Comparison of ENCODE assay signal across 26 cellular contexts in genomic region chr16:86979984-86980553, GRCh38.
"Had no signal": no experiment of that assay in that cellular context is flagged by ENCODE, and none has a peak within 500 bp of the region (broad histone marks: within the 10 kb centered on the region; RNA-seq: fewer than 3 reads in every experiment).

No MANE protein-coding gene starts in this region.

- H3K9me3 ChIP-seq: esophagus squamous epithelium, gastrocnemius medialis, left lung, lower lobe of right lung, mucosa of descending colon had no signal

- H3K27ac ChIP-seq: coronary artery, dorsolateral prefrontal cortex, epithelial cell of prostate, esophagus squamous epithelium, gastrocnemius medialis, heart right ventricle, left lung, lower lobe of right lung had no signal

- H3K4me3 ChIP-seq: coronary artery, dorsolateral prefrontal cortex, esophagus squamous epithelium, gastrocnemius medialis, heart right ventricle, left lung, lower lobe of right lung, mucosa of descending colon had no signal

- FAIRE-seq: colon, endometrium, islet of Langerhans, keratinocyte had no signal

- H3K36me3 ChIP-seq: esophagus squamous epithelium, gastrocnemius medialis, heart right ventricle, left lung, lower lobe of right lung had no signal

- H3K4me1 ChIP-seq: esophagus squamous epithelium, gastrocnemius medialis, left lung, lower lobe of right lung had no signal

- H3K27me3 ChIP-seq: heart right ventricle had no signal

- H3K27ac Mint-ChIP-seq: mesothelial cell of epicardium, naive B cell had no signal

- DNase-seq: dermis blood vessel endothelial cell; dorsolateral prefrontal cortex; effector CD4-positive, alpha-beta T cell; effector memory CD4-positive, alpha-beta T cell; erythroblast; esophagus squamous epithelium; foreskin fibroblast; foreskin melanocyte; gastrocnemius medialis; heart right ventricle; hippocampal formation; left cardiac atrium; left lung; left ventricle myocardium superior; lower lobe of right lung; mesenchymal stem cell; mucosa of descending colon; naive B cell had no signal

- H3K4me3 Mint-ChIP-seq: mesothelial cell of epicardium, naive B cell had no signal

- H3K36me3 Mint-ChIP-seq: mesothelial cell of epicardium, naive B cell had no signal

- H3K4me1 Mint-ChIP-seq: naive B cell had no signal

- H3K9me3 Mint-ChIP-seq: mesothelial cell of epicardium, naive B cell had no signal

- ATAC-seq: esophagus mucosa, gastrocnemius medialis, heart right ventricle, left cardiac atrium, left lung, left ventricle myocardium superior, lower lobe of right lung, mucosa of descending colon had no signal
